In the genomic region with DNA sequence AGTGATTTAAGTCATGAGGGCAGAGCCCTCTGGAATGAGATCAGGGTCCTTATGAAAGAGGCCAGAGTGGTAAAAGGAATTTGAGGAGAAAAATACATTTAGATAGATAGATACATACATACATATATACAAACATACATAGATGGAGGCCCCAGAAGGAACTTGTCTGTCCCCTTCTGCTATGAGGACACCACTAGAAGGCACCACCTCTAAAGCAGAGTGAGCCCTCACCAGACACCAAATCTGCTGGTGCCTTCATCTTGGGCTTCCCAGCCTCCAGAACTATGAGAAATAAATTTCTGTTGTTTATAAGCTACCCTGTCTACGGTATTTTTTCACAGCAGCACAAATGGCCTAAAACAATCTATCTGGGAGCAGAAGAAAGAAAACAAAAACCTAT, we compare ENCODE assay signal across 1 cellular context.
TF ChIP-seq lines count a peak whose summit lies in the region.

No MANE protein-coding gene starts in this region.

TF ChIP-seq in GM12878, 131 proteins besides CTCF, POLR2A, EP300 and RAD21:
- TF ChIP-seq CBX5 (IDR thresholded peaks at IDR 0.05; ENCODE audit: low read depth) (no peak), TARDBP (IDR thresholded peaks at IDR 0.05; ENCODE audit: borderline replicate concordance) (no peak), BCL11A (IDR thresholded peaks at IDR 0.05; ENCODE audit: low read depth, low read length) (no peak), NR2C2 (IDR thresholded peaks at IDR 0.05; ENCODE audit: borderline replicate concordance, control insufficient read depth, insufficient read length, low read depth) (no peak), RCOR1 (conservative IDR thresholded peaks at IDR 0.05; ENCODE audit: low read depth, low read length) (no peak), KAT2A (conservative IDR thresholded peaks at IDR 0.05; ENCODE audit: control insufficient read depth, low read depth, low read length) (no peak), STAT3 (IDR thresholded peaks at IDR 0.05; ENCODE audit: low read depth, low read length) (no peak), SUZ12 (IDR thresholded peaks at IDR 0.05; ENCODE audit: unreplicated experiment) (no peak), MEF2A (IDR thresholded peaks at IDR 0.05; ENCODE audit: insufficient read depth, low read depth, low read length) (no peak)
- TF ChIP-seq, protein P1, sequence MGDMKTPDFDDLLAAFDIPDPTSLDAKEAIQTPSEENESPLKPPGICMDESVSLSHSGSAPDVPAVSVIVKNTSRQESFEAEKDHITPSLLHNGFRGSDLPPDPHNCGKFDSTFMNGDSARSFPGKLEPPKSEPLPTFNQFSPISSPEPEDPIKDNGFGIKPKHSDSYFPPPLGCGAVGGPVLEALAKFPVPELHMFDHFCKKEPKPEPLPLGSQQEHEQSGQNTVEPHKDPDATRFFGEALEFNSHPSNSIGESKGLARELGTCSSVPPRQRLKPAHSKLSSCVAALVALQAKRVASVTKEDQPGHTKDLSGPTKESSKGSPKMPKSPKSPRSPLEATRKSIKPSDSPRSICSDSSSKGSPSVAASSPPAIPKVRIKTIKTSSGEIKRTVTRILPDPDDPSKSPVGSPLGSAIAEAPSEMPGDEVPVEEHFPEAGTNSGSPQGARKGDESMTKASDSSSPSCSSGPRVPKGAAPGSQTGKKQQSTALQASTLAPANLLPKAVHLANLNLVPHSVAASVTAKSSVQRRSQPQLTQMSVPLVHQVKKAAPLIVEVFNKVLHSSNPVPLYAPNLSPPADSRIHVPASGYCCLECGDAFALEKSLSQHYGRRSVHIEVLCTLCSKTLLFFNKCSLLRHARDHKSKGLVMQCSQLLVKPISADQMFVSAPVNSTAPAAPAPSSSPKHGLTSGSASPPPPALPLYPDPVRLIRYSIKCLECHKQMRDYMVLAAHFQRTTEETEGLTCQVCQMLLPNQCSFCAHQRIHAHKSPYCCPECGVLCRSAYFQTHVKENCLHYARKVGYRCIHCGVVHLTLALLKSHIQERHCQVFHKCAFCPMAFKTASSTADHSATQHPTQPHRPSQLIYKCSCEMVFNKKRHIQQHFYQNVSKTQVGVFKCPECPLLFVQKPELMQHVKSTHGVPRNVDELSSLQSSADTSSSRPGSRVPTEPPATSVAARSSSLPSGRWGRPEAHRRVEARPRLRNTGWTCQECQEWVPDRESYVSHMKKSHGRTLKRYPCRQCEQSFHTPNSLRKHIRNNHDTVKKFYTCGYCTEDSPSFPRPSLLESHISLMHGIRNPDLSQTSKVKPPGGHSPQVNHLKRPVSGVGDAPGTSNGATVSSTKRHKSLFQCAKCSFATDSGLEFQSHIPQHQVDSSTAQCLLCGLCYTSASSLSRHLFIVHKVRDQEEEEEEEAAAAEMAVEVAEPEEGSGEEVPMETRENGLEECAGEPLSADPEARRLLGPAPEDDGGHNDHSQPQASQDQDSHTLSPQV (IDR thresholded peaks at IDR 0.05): no peak
- TF ChIP-seq, protein P2, sequence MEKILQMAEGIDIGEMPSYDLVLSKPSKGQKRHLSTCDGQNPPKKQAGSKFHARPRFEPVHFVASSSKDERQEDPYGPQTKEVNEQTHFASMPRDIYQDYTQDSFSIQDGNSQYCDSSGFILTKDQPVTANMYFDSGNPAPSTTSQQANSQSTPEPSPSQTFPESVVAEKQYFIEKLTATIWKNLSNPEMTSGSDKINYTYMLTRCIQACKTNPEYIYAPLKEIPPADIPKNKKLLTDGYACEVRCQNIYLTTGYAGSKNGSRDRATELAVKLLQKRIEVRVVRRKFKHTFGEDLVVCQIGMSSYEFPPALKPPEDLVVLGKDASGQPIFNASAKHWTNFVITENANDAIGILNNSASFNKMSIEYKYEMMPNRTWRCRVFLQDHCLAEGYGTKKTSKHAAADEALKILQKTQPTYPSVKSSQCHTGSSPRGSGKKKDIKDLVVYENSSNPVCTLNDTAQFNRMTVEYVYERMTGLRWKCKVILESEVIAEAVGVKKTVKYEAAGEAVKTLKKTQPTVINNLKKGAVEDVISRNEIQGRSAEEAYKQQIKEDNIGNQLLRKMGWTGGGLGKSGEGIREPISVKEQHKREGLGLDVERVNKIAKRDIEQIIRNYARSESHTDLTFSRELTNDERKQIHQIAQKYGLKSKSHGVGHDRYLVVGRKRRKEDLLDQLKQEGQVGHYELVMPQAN (conservative IDR thresholded peaks at IDR 0.05): no peak
- TF ChIP-seq, protein P3, sequence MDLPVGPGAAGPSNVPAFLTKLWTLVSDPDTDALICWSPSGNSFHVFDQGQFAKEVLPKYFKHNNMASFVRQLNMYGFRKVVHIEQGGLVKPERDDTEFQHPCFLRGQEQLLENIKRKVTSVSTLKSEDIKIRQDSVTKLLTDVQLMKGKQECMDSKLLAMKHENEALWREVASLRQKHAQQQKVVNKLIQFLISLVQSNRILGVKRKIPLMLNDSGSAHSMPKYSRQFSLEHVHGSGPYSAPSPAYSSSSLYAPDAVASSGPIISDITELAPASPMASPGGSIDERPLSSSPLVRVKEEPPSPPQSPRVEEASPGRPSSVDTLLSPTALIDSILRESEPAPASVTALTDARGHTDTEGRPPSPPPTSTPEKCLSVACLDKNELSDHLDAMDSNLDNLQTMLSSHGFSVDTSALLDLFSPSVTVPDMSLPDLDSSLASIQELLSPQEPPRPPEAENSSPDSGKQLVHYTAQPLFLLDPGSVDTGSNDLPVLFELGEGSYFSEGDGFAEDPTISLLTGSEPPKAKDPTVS (IDR thresholded peaks at IDR 0.05; ENCODE audit: low read depth, low read length): no peak
- TF ChIP-seq, protein P4, sequence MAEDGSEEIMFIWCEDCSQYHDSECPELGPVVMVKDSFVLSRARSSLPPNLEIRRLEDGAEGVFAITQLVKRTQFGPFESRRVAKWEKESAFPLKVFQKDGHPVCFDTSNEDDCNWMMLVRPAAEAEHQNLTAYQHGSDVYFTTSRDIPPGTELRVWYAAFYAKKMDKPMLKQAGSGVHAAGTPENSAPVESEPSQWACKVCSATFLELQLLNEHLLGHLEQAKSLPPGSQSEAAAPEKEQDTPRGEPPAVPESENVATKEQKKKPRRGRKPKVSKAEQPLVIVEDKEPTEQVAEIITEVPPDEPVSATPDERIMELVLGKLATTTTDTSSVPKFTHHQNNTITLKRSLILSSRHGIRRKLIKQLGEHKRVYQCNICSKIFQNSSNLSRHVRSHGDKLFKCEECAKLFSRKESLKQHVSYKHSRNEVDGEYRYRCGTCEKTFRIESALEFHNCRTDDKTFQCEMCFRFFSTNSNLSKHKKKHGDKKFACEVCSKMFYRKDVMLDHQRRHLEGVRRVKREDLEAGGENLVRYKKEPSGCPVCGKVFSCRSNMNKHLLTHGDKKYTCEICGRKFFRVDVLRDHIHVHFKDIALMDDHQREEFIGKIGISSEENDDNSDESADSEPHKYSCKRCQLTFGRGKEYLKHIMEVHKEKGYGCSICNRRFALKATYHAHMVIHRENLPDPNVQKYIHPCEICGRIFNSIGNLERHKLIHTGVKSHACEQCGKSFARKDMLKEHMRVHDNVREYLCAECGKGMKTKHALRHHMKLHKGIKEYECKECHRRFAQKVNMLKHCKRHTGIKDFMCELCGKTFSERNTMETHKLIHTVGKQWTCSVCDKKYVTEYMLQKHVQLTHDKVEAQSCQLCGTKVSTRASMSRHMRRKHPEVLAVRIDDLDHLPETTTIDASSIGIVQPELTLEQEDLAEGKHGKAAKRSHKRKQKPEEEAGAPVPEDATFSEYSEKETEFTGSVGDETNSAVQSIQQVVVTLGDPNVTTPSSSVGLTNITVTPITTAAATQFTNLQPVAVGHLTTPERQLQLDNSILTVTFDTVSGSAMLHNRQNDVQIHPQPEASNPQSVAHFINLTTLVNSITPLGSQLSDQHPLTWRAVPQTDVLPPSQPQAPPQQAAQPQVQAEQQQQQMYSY (CRISPR knock-in tag; IDR thresholded peaks at IDR 0.05): no peak
TF ChIP-seq in GM12878: peak in this region for 0.
